Comparison of ENCODE assay signal across 28 cellular contexts in the genomic region with DNA sequence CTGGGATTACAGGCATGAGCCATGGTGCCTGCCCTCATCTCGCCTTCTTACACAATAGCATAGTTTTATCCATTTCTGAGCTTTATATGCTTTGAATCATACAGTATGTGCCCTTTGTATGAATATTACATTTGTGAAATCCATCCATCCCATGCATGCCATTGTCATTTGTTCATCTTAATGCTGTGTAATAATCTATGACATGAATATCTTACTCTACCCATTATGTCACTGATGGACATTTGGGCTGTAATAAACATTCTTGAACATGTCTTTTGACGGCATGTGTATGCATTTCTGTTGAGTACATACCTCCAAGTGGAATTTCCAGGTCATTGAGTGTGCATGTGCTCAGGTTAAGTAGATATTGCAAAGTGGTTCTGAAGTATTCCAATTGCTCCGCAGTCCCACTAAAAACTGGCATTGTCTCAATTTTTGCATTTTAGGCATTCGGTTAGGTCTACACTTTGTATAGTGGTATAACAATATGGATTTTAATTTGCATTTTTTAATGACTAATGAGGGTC.
"Had no signal": no experiment of that assay in that cellular context is flagged by ENCODE, and none has a peak within 500 bp of the region (broad histone marks: within the 10 kb centered on the region; RNA-seq: fewer than 3 reads in every experiment).

No MANE protein-coding gene starts in this region.

- H3K4me1 Mint-ChIP-seq: immature natural killer cell, natural killer cell had no signal

- H3K36me3 Mint-ChIP-seq: immature natural killer cell, natural killer cell had no signal

- ATAC-seq: left colon; left ventricle myocardium superior; natural killer cell; psoas muscle; right cardiac atrium; stimulated activated naive B cell treated with anti-CD40 and anti-IgM and Interleukin-4, amounts not matched to agents 10 μg/mL and 1 μg/mL and 100 μg/mL, for 72 hours had no signal

- H3K9me3 Mint-ChIP-seq: memory B cell; natural killer cell; stimulated activated naive B cell treated with anti-CD40 and anti-IgM and Interleukin-4, amounts not matched to agents 10 μg/mL and 1 μg/mL and 100 μg/mL, for 72 hours; type B pancreatic cell had no signal

- FAIRE-seq: endothelial cell of umbilical vein, small intestine had no signal

- H3K4me1 ChIP-seq: esophagus muscularis mucosa, psoas muscle, suprapubic skin, uterus had no signal

- H3K4me3 Mint-ChIP-seq: immature natural killer cell; memory B cell; natural killer cell; stimulated activated naive B cell treated with anti-CD40 and anti-IgM and Interleukin-4, amounts not matched to agents 10 μg/mL and 1 μg/mL and 100 μg/mL, for 72 hours; stimulated activated naive CD8-positive, alpha-beta T cell treated with anti-CD3 and anti-CD28 coated beads, Interleukin-15, Interleukin-2, amounts not matched to agents 100 ng/mL and 50 ng/mL, for 24 hours had no signal

- H3K9me3 ChIP-seq: esophagus muscularis mucosa, ovary, psoas muscle, suprapubic skin, thyroid gland, uterus had no signal

- H3K27me3 ChIP-seq: esophagus muscularis mucosa, ovary, suprapubic skin, thyroid gland, uterus had no signal

- H3K27me3 Mint-ChIP-seq: memory B cell; stimulated activated naive B cell treated with anti-CD40 and anti-IgM and Interleukin-4, amounts not matched to agents 10 μg/mL and 1 μg/mL and 100 μg/mL, for 72 hours; stimulated activated naive CD8-positive, alpha-beta T cell treated with anti-CD3 and anti-CD28 coated beads, Interleukin-15, Interleukin-2, amounts not matched to agents 100 ng/mL and 50 ng/mL, for 24 hours; type B pancreatic cell had no signal

- H3K4me3 ChIP-seq: coronary artery, esophagus muscularis mucosa, lung, ovary, psoas muscle, suprapubic skin, thyroid gland, uterus had no signal

- H3K36me3 ChIP-seq: ovary, suprapubic skin, thyroid gland, uterus had no signal

- H3K27ac Mint-ChIP-seq: immature natural killer cell; memory B cell; natural killer cell; stimulated activated naive B cell treated with anti-CD40 and anti-IgM and Interleukin-4, amounts not matched to agents 10 μg/mL and 1 μg/mL and 100 μg/mL, for 72 hours; stimulated activated naive CD8-positive, alpha-beta T cell treated with anti-CD3 and anti-CD28 coated beads, Interleukin-15, Interleukin-2, amounts not matched to agents 100 ng/mL and 50 ng/mL, for 24 hours had no signal

- H3K27ac ChIP-seq: coronary artery, esophagus muscularis mucosa, ovary, psoas muscle, suprapubic skin, thyroid gland, uterus had no signal

- DNase-seq: dermis blood vessel endothelial cell; effector memory CD4-positive, alpha-beta T cell; foreskin melanocyte; hypothalamus; immature natural killer cell; kidney glomerular epithelial cell; left colon; left ventricle myocardium superior; natural killer cell; occipital lobe; ovary; posterior cingulate gyrus; psoas muscle; right cardiac atrium; small intestine; stimulated activated CD4-positive, alpha-beta T cell treated with anti-CD3 and anti-CD28 coated beads, Interleukin-15, amount 100 ng/mL, for 24 hours; stimulated activated CD4-positive, alpha-beta T cell treated with anti-CD3 and anti-CD28 coated beads, Interleukin-2, amount 100 ng/mL, for 48 hours; stimulated activated naive B cell treated with anti-CD40 and anti-IgM and Interleukin-4, amounts not matched to agents 10 μg/mL and 1 μg/mL and 100 μg/mL, for 72 hours; thyroid gland; uterus had no signal
